ENCODE assay signal across 1 cellular context in genomic region chr5:31197183-31197582, GRCh38.
TF ChIP-seq lines count a peak whose summit lies in the region.

No MANE protein-coding gene starts in this region.

TF ChIP-seq in K562, 482 proteins besides CTCF, POLR2A, EP300 and RAD21 (continued from another document):
- TF ChIP-seq MGA (IDR thresholded peaks at IDR 0.05) (no peak), CHD2 (IDR thresholded peaks at IDR 0.05; ENCODE audit: low read depth, low read length) (no peak)
TF ChIP-seq in K562: peak in this region for 1.
